Comparison of ENCODE assay signal across 8 cellular contexts in genomic region chr3:144770813-144771400, GRCh38.
A peak's percentile ranks its signal among the peaks of the same experiment; 100 is the strongest.
DNase-seq lines count a peak whose midpoint lies in the region; ATAC-seq and TF ChIP-seq lines count a peak whose summit lies in the region.

No MANE protein-coding gene starts in this region.

- H3K4me1 ChIP-seq in OCI-LY3 (ENCODE audit: low read length) (peaks cover 12% of the 10 kb centered on the region), foreskin keratinocyte (no peaks in the 10 kb centered on the region)

- H3K27me3 Mint-ChIP-seq in stimulated activated memory B cell treated with anti-CD40 and anti-IgM and Interleukin-4, amounts not matched to agents 10 μg/mL and 1 μg/mL and 100 μg/mL, for 72 hours: no peaks in the 10 kb centered on the region

- H3K4me3 Mint-ChIP-seq in stimulated activated memory B cell treated with anti-CD40 and anti-IgM and Interleukin-4, amounts not matched to agents 10 μg/mL and 1 μg/mL and 100 μg/mL, for 72 hours: no peak overlapping the region

- no peaks in the 10 kb centered on the region for H3K36me3 ChIP-seq in OCI-LY3 (replicated peaks; ENCODE audit: low read depth, low read length)

- no peaks in the 10 kb centered on the region for H3K9me3 ChIP-seq in OCI-LY3 (ENCODE audit: insufficient read depth, low read length)

- H3K4me3 ChIP-seq in OCI-LY3 (ENCODE audit: low read length): no peak overlapping the region

- intact Hi-C loops in Right ventricle myocardium superior (cut with DNase I): no loop called here
- intact Hi-C loops in cardiac septum (cut with DNase I): loop anchor here (10.0 kb wide), 1 partner anchor 796 kb away; the partner anchor contains the start of gene DIPK2A

- no peak for DNase-seq in Right ventricle myocardium superior
- DNase-seq in cardiac septum (ENCODE audit: low spot score): no peak
- no peak for DNase-seq in foreskin keratinocyte
- no peak for DNase-seq in stimulated activated naive CD4-positive, alpha-beta T cell (lab: John Stamatoyannopoulos, UW)
- DNase-seq in activated naive CD4-positive, alpha-beta T cell treated with anti-CD3 and anti-CD28 coated beads, Interleukin-2, amount 50 U/mL, for 16 hours: no peak
- no peak for DNase-seq in NCI-H2107 (lab: John Stamatoyannopoulos, UW)

- no peaks in the 10 kb centered on the region for H3K36me3 Mint-ChIP-seq in stimulated activated memory B cell treated with anti-CD40 and anti-IgM and Interleukin-4, amounts not matched to agents 10 μg/mL and 1 μg/mL and 100 μg/mL, for 72 hours

- H3K27ac Mint-ChIP-seq in stimulated activated memory B cell treated with anti-CD40 and anti-IgM and Interleukin-4, amounts not matched to agents 10 μg/mL and 1 μg/mL and 100 μg/mL, for 72 hours: no peak overlapping the region

- no peaks in the 10 kb centered on the region for H4K20me1 ChIP-seq in OCI-LY3 (ENCODE audit: insufficient read depth, low read length)

- H3K9ac ChIP-seq in OCI-LY3 (ENCODE audit: low read length): no peak overlapping the region

- H3K4me1 Mint-ChIP-seq in stimulated activated memory B cell treated with anti-CD40 and anti-IgM and Interleukin-4, amounts not matched to agents 10 μg/mL and 1 μg/mL and 100 μg/mL, for 72 hours: no peaks in the 10 kb centered on the region

- peak; percentile 57 for TF ChIP-seq CTCF in OCI-LY3 (IDR thresholded peaks at IDR 0.05; ENCODE audit: low read depth, low read length)
- peak; percentile 40 for TF ChIP-seq CTCF in foreskin keratinocyte (conservative IDR thresholded peaks at IDR 0.05)

- no peak overlapping the region for H2AFZ ChIP-seq in OCI-LY3 (ENCODE audit: low read depth, low read length)

- no peaks in the 10 kb centered on the region for H3K27me3 ChIP-seq in OCI-LY3 (ENCODE audit: low read depth, low read length)
- H3K27me3 ChIP-seq in foreskin keratinocyte: no peaks in the 10 kb centered on the region

- no peaks in the 10 kb centered on the region for H3K9me3 Mint-ChIP-seq in stimulated activated memory B cell treated with anti-CD40 and anti-IgM and Interleukin-4, amounts not matched to agents 10 μg/mL and 1 μg/mL and 100 μg/mL, for 72 hours

- H3K27ac ChIP-seq in OCI-LY3 (ENCODE audit: low read length): no peak overlapping the region
- no peak overlapping the region for H3K27ac ChIP-seq in foreskin keratinocyte

- H3K4me2 ChIP-seq in OCI-LY3 (ENCODE audit: low read length): no peak overlapping the region

- no peaks in the 10 kb centered on the region for H3K79me2 ChIP-seq in OCI-LY3 (ENCODE audit: low read length)

- ATAC-seq in Right ventricle myocardium superior (ENCODE audit: poor library complexity) (peak; percentile 43), foreskin keratinocyte (peak; percentile 23)
- peak; percentile 31 for ATAC-seq in stimulated activated memory B cell treated with anti-CD40 and anti-IgM and Interleukin-4, amounts not matched to agents 10 μg/mL and 1 μg/mL and 100 μg/mL, for 72 hours
